ENCODE assay signal across 5 cellular contexts in the genomic region with DNA sequence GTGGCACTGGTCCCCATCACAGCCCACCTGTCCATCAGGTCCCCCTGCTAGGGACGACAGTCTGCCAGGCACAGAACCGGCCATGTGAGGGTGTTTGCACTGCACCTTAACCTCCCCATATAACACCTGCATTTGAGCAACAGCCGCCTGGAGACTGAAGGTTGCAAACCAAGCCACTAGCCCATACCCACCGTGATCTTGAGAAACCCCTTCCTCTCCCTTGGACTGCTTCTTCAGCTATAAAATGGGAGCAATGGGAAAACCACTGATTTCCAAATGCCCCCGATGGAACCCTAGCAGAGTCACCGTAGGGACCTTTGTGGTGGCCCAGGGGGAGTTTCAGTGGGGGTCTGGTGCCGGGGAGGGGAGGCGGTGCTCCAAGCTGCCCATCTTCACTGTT.
"Had no signal": no experiment of that assay in that cellular context is flagged by ENCODE, and none has a peak within 500 bp of the region (broad histone marks: within the 10 kb centered on the region; RNA-seq: fewer than 3 reads in every experiment).

No MANE protein-coding gene starts in this region.

- H2AFZ ChIP-seq: GM23338 had no signal

- H3K27ac Mint-ChIP-seq: GM23338, H9 had no signal

- H3K4me3 Mint-ChIP-seq: GM23338, H9 had no signal

- H3K4me3 ChIP-seq: GM23338, K562 had no signal

- H3K4me1 Mint-ChIP-seq: GM23338 had no signal

- H3K4me2 ChIP-seq: GM23338 had no signal

- ATAC-seq: GM23338, K562 had no signal

- DNase-seq: H9, HCEC 1CT, IMR-90 had no signal
